2 cellular contexts compared by ENCODE assay signal in genomic region chr12:81080431-81080983, GRCh38.
TF ChIP-seq lines count a peak whose summit lies in the region.

No MANE protein-coding gene starts in this region.

TF ChIP-seq in GM23338, 12 proteins besides CTCF, POLR2A, EP300 and RAD21 (continued from another document):
- TF ChIP-seq EZH2 (IDR thresholded peaks at IDR 0.05; ENCODE audit: low read depth, unreplicated experiment) (no peak), CREB1 (CRISPR knock-in tag; IDR thresholded peaks at IDR 0.05; ENCODE audit: low read depth) (no peak), NANOG (IDR thresholded peaks at IDR 0.05; ENCODE audit: borderline replicate concordance) (no peak), ZNF331 (CRISPR knock-in tag; IDR thresholded peaks at IDR 0.05; ENCODE audit: low read depth) (no peak)

TF ChIP-seq in HepG2, 621 proteins besides CTCF, POLR2A, EP300 and RAD21:
- TF ChIP-seq PRDM15 (CRISPR knock-in tag; IDR thresholded peaks at IDR 0.05) (no peak), HOXA9 (CRISPR knock-in tag; IDR thresholded peaks at IDR 0.05; ENCODE audit: borderline replicate concordance) (no peak), AHR (CRISPR knock-in tag; IDR thresholded peaks at IDR 0.05) (no peak), ZNF576 (CRISPR knock-in tag; IDR thresholded peaks at IDR 0.05) (no peak), TCF7 (IDR thresholded peaks at IDR 0.05; ENCODE audit: low read depth) (no peak), RNF2 (conservative IDR thresholded peaks at IDR 0.05; ENCODE audit: low read depth) (no peak), HDAC6 (IDR thresholded peaks at IDR 0.05; ENCODE audit: low read depth, low read length) (no peak), ZNF101 (CRISPR knock-in tag; IDR thresholded peaks at IDR 0.05; ENCODE audit: borderline replicate concordance, low read depth) (no peak), ZNF383 (CRISPR knock-in tag; IDR thresholded peaks at IDR 0.05; ENCODE audit: borderline replicate concordance) (no peak), ZFP1 (CRISPR knock-in tag; IDR thresholded peaks at IDR 0.05) (no peak), XBP1 (CRISPR knock-in tag; IDR thresholded peaks at IDR 0.05) (no peak), SMC3 (IDR thresholded peaks at IDR 0.05; ENCODE audit: low read length) (no peak), ZNF839 (CRISPR knock-in tag; IDR thresholded peaks at IDR 0.05; ENCODE audit: borderline replicate concordance) (no peak), ZNF12 (CRISPR knock-in tag; IDR thresholded peaks at IDR 0.05) (no peak), HOXA7 (CRISPR knock-in tag; IDR thresholded peaks at IDR 0.05) (no peak), ZNF136 (CRISPR knock-in tag; IDR thresholded peaks at IDR 0.05; ENCODE audit: low read depth) (no peak), ZNF720 (CRISPR knock-in tag; IDR thresholded peaks at IDR 0.05) (no peak)
